ENCODE assay signal across 8 cellular contexts in genomic region chr12:118015944-118016343, GRCh38. TPM values are rescaled to one million over a fixed set of nuclear protein-coding genes. Genes with fewer than 3 reads are reported as not detected.
DNase-seq lines count a peak whose midpoint lies in the region; ATAC-seq and TF ChIP-seq lines count a peak whose summit lies in the region.

No MANE protein-coding gene starts in this region.

- no peaks in the 10 kb centered on the region for H3K27me3 ChIP-seq in Peyer's patch

- ATAC-seq in GM19351 (IDR thresholded peaks at IDR 0.05; ENCODE audit: unreplicated experiment): no peak
- no peak for ATAC-seq in HG02884 (IDR thresholded peaks at IDR 0.05; ENCODE audit: unreplicated experiment)

- peaks cover 0 to 10% (median 6%) of the 10 kb centered on the region in 4 donors for H3K4me1 ChIP-seq in Peyer's patch

- TF ChIP-seq CTCF in Peyer's patch (IDR thresholded peaks at IDR 0.05): no peak
- no peak for TF ChIP-seq CTCF in fibroblast of villous mesenchyme (IDR thresholded peaks at IDR 0.05; ENCODE audit: insufficient read depth, low read depth, low read length)

- DNase-seq in GM03348 (ENCODE audit: low spot score) (peak; percentile 11), Peyer's patch (no peak), fibroblast of villous mesenchyme (ENCODE audit: low read depth) (no peak), skeletal muscle cell (ENCODE audit: low read depth) (no peak), kidney tubule cell (ENCODE audit: low spot score) (no peak)
- DNase-seq in stimulated activated CD4-positive, alpha-beta T cell treated with anti-CD3 and anti-CD28 coated beads, Interleukin-2, amount 100 ng/mL, for 48 hours: no peak

- H3K36me3 ChIP-seq in Peyer's patch: peaks cover 0 to 18% (median 0%) of the 10 kb centered on the region in 3 donors

- no peak for TF ChIP-seq POLR2A in Peyer's patch (IDR thresholded peaks at IDR 0.05)

- H3K27ac ChIP-seq in Peyer's patch: no peak overlapping the region

- peak overlapping the region in 3 of 4 donors; percentile 80 to 87 (median 83) for H3K4me3 ChIP-seq in Peyer's patch
- peak overlapping the region; percentile 90 for H3K4me3 ChIP-seq in fibroblast of villous mesenchyme (ENCODE audit: low read depth, low read length)
- H3K4me3 ChIP-seq in skeletal muscle cell (ENCODE audit: low read depth, low read length): peak overlapping the region; percentile 74

- no peaks in the 10 kb centered on the region for H3K9me3 ChIP-seq in Peyer's patch

RNA-seq across cellular contexts. Expression of gene RFC5, which starts 0.6 kb away (rescaled TPM):
- total RNA-seq in Peyer's patch (10 to 100 TPM in 2 of 4 donors, 1 to 10 TPM in 2; 8.3 to 18.2 (median 10.6) TPM), fibroblast of villous mesenchyme (15.5 and 16.8 TPM in 2 replicates)

RNA-seq across cellular contexts. Expression of gene WSB2, which starts 45.0 kb away (rescaled TPM):
- 100 to 1,000 TPM in 3 of 4 donors, 10 to 100 TPM in 1; 76.7 to 146 (median 110) TPM for total RNA-seq in Peyer's patch
- total RNA-seq in fibroblast of villous mesenchyme: 156 and 171 TPM in 2 replicates

RNA-seq across cellular contexts. Expression of gene KSR2, which starts 47.2 kb away (rescaled TPM):
- total RNA-seq in Peyer's patch (under 1 TPM in 3 of 4 donors, not detected in 1; 0.27 to 0.53 (median 0.28) TPM), fibroblast of villous mesenchyme (not detected in 2 replicates)
